ENCODE assay signal across 21 cellular contexts in genomic region chr3:53089511-53089910, GRCh38. TPM values are rescaled to one million over a fixed set of nuclear protein-coding genes. Genes with fewer than 3 reads are reported as not detected.
DNase-seq lines count a peak whose midpoint lies in the region; ATAC-seq, FAIRE-seq and TF ChIP-seq lines count a peak whose summit lies in the region.
"Had no signal": no experiment of that assay in that cellular context is flagged by ENCODE, and none has a peak within 500 bp of the region (broad histone marks: within the 10 kb centered on the region; RNA-seq: fewer than 3 reads in every experiment).

No MANE protein-coding gene starts in this region.

- no peak overlapping the region for H3K27ac ChIP-seq in keratinocyte (ENCODE audit: control insufficient read depth, insufficient read depth, low read length)
- H3K27ac ChIP-seq: thoracic aorta had no signal

- H3K4me3 ChIP-seq in epithelial cell of esophagus (ENCODE audit: low read length), result no peak overlapping the region
- H3K4me3 ChIP-seq in keratinocyte (ENCODE audit: control insufficient read depth in 2 of 3, extremely low read depth in 1 of 3, insufficient read depth in 2 of 3, low read depth in 1 of 3, low read length in 3 of 3), result no peak overlapping the region
- H3K4me3 ChIP-seq: thoracic aorta had no signal

- peak; percentile 88 for FAIRE-seq in keratinocyte (lab: Jason Lieb, UNC)
- FAIRE-seq: colon, GM12892 had no signal

- DNase-seq in Ammon's horn (ENCODE audit: low spot score) (peak; percentile 47), WTC11 (ENCODE audit: low spot score) (no peak), epithelial cell of esophagus (ENCODE audit: low read depth) (peak; percentile 80), keratinocyte (ENCODE audit: low read depth, low spot score) (no peak), NCI-H2227 treated with DMSO at 0.1 percent for 48 hours (lab: John Stamatoyannopoulos, UW) (no peak)
- DNase-seq: activated CD4-positive, alpha-beta T cell treated with anti-CD3 and anti-CD28 coated beads for 1 hour; activated effector memory CD4-positive, alpha-beta T cell treated with Interleukin-2 at 50 U/mL for 16 hours; amniotic stem cell; CD4-positive, CD25-positive, alpha-beta regulatory T cell; DMS153; foreskin melanocyte; NCI-H774 had no signal

- no peaks in the 10 kb centered on the region for H3K4me1 Mint-ChIP-seq in WTC11
- H3K4me1 Mint-ChIP-seq: IgD-negative memory B cell, mesothelial cell of epicardium had no signal

- H4K20me1 ChIP-seq in keratinocyte (ENCODE audit: control insufficient read depth, extremely low read depth, insufficient read depth, low read length), result no peaks in the 10 kb centered on the region

- H3K9me1 ChIP-seq in keratinocyte (ENCODE audit: control insufficient read depth, extremely low read depth, insufficient read depth, low read length), result no peaks in the 10 kb centered on the region

- CTCF ChIA-PET in WTC11 (lab: Charles Lee), result interaction anchor here (2.9 kb wide), 1 partner anchor 21 kb away, joined by 9 read pairs; no protein-coding TSS in a partner anchor

- H3K79me2 ChIP-seq in keratinocyte (ENCODE audit: control insufficient read depth, insufficient read depth, low read length), result no peaks in the 10 kb centered on the region

- H3K4me1 ChIP-seq in keratinocyte (ENCODE audit: control insufficient read depth, extremely low read depth, insufficient read depth, low read length), result peaks cover 14% of the 10 kb centered on the region

- H2AFZ ChIP-seq in keratinocyte (ENCODE audit: control insufficient read depth, low read length), result no peak overlapping the region

- H3K4me2 ChIP-seq in keratinocyte (ENCODE audit: control insufficient read depth, extremely low read depth, insufficient read depth, low read depth, low read length), result peak overlapping the region; percentile 31

- H3K27ac Mint-ChIP-seq in WTC11, result 0 out of 2 replicates have a peak overlapping the region, but pooled peaks have one; percentile 24
- H3K27ac Mint-ChIP-seq: mesothelial cell of epicardium had no signal

- dilution Hi-C loops in keratinocyte (cut with MboI; ENCODE audit: extremely low pct_ligation_motif_present, low sequenced_read_pairs), result no loop called here

- peaks cover 14% of the 10 kb centered on the region for H3K36me3 Mint-ChIP-seq in WTC11
- H3K36me3 Mint-ChIP-seq: IgD-negative memory B cell had no signal

- ATAC-seq in WTC11, result no peak
- no peak for ATAC-seq in GM19467 (IDR thresholded peaks at IDR 0.05; ENCODE audit: unreplicated experiment)
- no peak for ATAC-seq in GM19452 (IDR thresholded peaks at IDR 0.05; ENCODE audit: unreplicated experiment)
- no peak for ATAC-seq in HG03342 (IDR thresholded peaks at IDR 0.05; ENCODE audit: unreplicated experiment)
- ATAC-seq: HCT116 had no signal

- no peaks in the 10 kb centered on the region for H3K27me3 Mint-ChIP-seq in WTC11 (ENCODE audit: low read depth)
- H3K27me3 Mint-ChIP-seq: CD4-positive, CD25-positive, alpha-beta regulatory T cell; IgD-negative memory B cell had no signal

- H3K4me3 Mint-ChIP-seq in WTC11, result no peak overlapping the region
- H3K4me3 Mint-ChIP-seq: CD4-positive, CD25-positive, alpha-beta regulatory T cell; IgD-negative memory B cell; mesothelial cell of epicardium had no signal

- H3K27me3 ChIP-seq in keratinocyte (ENCODE audit: control insufficient read depth, extremely low read depth, insufficient read depth, low read length), result no peaks in the 10 kb centered on the region

- TF ChIP-seq CTCF in WTC11 (IDR thresholded peaks at IDR 0.05) (no peak), epithelial cell of esophagus (IDR thresholded peaks at IDR 0.05; ENCODE audit: insufficient read depth, low read depth, low read length, missing control alignments) (no peak), keratinocyte (optimal IDR thresholded peaks at IDR 0.05 in 1 of 3, IDR thresholded peaks at IDR 0.05 in 1 of 3, conservative IDR thresholded peaks at IDR 0.05 in 1 of 3; ENCODE audit: extremely low read depth in 1 of 3, insufficient read depth in 2 of 3, low read length in 3 of 3) (no peak)

- no peaks in the 10 kb centered on the region for H3K9me3 ChIP-seq in keratinocyte (ENCODE audit: control insufficient read depth, low read depth, low read length)
- H3K9me3 ChIP-seq: thoracic aorta had no signal

- H3K9me3 Mint-ChIP-seq in WTC11, result no peaks in the 10 kb centered on the region
- H3K9me3 Mint-ChIP-seq: CD4-positive, CD25-positive, alpha-beta regulatory T cell; IgD-negative memory B cell; mesothelial cell of epicardium had no signal

- peak overlapping the region; percentile 7 for H3K9ac ChIP-seq in keratinocyte (ENCODE audit: control insufficient read depth, extremely low read depth, insufficient read depth, low read length)

- peaks cover 6 to 15% of the 10 kb centered on the region in 2 experiments for H3K36me3 ChIP-seq in keratinocyte (ENCODE audit: control insufficient read depth in 2 of 2, extremely low read depth in 1 of 2, insufficient read depth in 2 of 2, low read length in 2 of 2)

- POLR2A ChIA-PET in WTC11 (lab: Charles Lee), result interaction anchor here (1.4 kb wide), 1 partner anchor 320 kb away, joined by 4 read pairs; no protein-coding TSS in a partner anchor

TF ChIP-seq in WTC11, 78 proteins besides CTCF, POLR2A, EP300 and RAD21:
- TF ChIP-seq KAT7 (CRISPR knock-in tag; IDR thresholded peaks at IDR 0.05; ENCODE audit: borderline replicate concordance), result no peak
- no peak for TF ChIP-seq GRHL2 (CRISPR knock-in tag; IDR thresholded peaks at IDR 0.05; ENCODE audit: insufficient replicate concordance, severe bottlenecking)
- no peak for TF ChIP-seq RELA (CRISPR knock-in tag; IDR thresholded peaks at IDR 0.05; ENCODE audit: borderline replicate concordance)
- TF ChIP-seq TCF7 (CRISPR knock-in tag; IDR thresholded peaks at IDR 0.05; ENCODE audit: low read depth), result no peak
- TF ChIP-seq ZNF263 (CRISPR knock-in tag; IDR thresholded peaks at IDR 0.05; ENCODE audit: low read depth), result no peak
- TF ChIP-seq NFE2L1 (CRISPR knock-in tag; IDR thresholded peaks at IDR 0.05), result no peak
- TF ChIP-seq RORB (CRISPR knock-in tag; IDR thresholded peaks at IDR 0.05), result no peak
- TF ChIP-seq, protein P1, sequence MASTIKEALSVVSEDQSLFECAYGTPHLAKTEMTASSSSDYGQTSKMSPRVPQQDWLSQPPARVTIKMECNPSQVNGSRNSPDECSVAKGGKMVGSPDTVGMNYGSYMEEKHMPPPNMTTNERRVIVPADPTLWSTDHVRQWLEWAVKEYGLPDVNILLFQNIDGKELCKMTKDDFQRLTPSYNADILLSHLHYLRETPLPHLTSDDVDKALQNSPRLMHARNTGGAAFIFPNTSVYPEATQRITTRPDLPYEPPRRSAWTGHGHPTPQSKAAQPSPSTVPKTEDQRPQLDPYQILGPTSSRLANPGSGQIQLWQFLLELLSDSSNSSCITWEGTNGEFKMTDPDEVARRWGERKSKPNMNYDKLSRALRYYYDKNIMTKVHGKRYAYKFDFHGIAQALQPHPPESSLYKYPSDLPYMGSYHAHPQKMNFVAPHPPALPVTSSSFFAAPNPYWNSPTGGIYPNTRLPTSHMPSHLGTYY (CRISPR knock-in tag; IDR thresholded peaks at IDR 0.05), result no peak
- TF ChIP-seq GTF2I (CRISPR knock-in tag; conservative IDR thresholded peaks at IDR 0.05), result no peak

RNA-seq across cellular contexts. Expression of gene RFT1, which starts 40.7 kb away (rescaled TPM):
- 26.3 to 28.0 TPM (median 27.1 TPM) in 3 replicates for total RNA-seq in WTC11 (2021)
- 25.5 to 34.4 TPM (median 29.6 TPM) in 3 replicates for polyA plus RNA-seq in keratinocyte
- polyA plus RNA-seq in keratinocyte (2011; ENCODE audit: low read depth), result 6.3 TPM
- 10.9 and 14.9 TPM in 2 replicates for polyA plus RNA-seq in keratinocyte (2011; cell fraction: cytosol; rRNA removed)
- 27.1 and 29.6 TPM in 2 replicates for polyA plus RNA-seq in keratinocyte (2011; cell fraction: nucleus; rRNA removed)
- polyA plus RNA-seq in keratinocyte (2012; ENCODE audit: low replicate concordance), result 14.1 and 24.9 TPM in 2 replicates
- 64.9 to 81.4 TPM (median 66.8 TPM) in 3 replicates for polyA minus RNA-seq in keratinocyte
- 28.0 TPM for polyA minus RNA-seq in keratinocyte (2011; cell fraction: cytosol; rRNA and poly(A)+ RNA removed)
- 14.2 and 27.4 TPM in 2 replicates for polyA minus RNA-seq in keratinocyte (2011; cell fraction: nucleus; rRNA and poly(A)+ RNA removed)

RNA-seq across cellular contexts. Expression of gene SFMBT1, which starts 43.6 kb away (rescaled TPM):
- total RNA-seq in WTC11 (2021), result 12.3 to 20.9 TPM (median 14.7 TPM) in 3 replicates
- 2.1 to 4.7 TPM (median 4.1 TPM) in 3 replicates for polyA plus RNA-seq in keratinocyte
- polyA plus RNA-seq in keratinocyte (2011; ENCODE audit: low read depth), result 6.2 TPM
- polyA plus RNA-seq in keratinocyte (2011; cell fraction: cytosol; rRNA removed), result 2.0 and 2.7 TPM in 2 replicates
- polyA plus RNA-seq in keratinocyte (2011; cell fraction: nucleus; rRNA removed), result 3.5 and 4.0 TPM in 2 replicates
- 3.2 and 4.6 TPM in 2 replicates for polyA plus RNA-seq in keratinocyte (2012; ENCODE audit: low replicate concordance)
- 6.9 to 8.9 TPM (median 8.5 TPM) in 3 replicates for polyA minus RNA-seq in keratinocyte
- polyA minus RNA-seq in keratinocyte (2011; cell fraction: cytosol; rRNA and poly(A)+ RNA removed), result 7.3 TPM
- 8.7 and 11.2 TPM in 2 replicates for polyA minus RNA-seq in keratinocyte (2011; cell fraction: nucleus; rRNA and poly(A)+ RNA removed)

Comparison
In these comparisons a context has a peak if more than half of its experiments do, and no peak if none do; other contexts are left out.
1. DNase-seq: peak in Ammon's horn (single experiment) and epithelial cell of esophagus (single experiment); none in WTC11 (single experiment), keratinocyte (single experiment) and NCI-H2227 treated with DMSO at 0.1 percent for 48 hours (single experiment).